In the genomic region with DNA sequence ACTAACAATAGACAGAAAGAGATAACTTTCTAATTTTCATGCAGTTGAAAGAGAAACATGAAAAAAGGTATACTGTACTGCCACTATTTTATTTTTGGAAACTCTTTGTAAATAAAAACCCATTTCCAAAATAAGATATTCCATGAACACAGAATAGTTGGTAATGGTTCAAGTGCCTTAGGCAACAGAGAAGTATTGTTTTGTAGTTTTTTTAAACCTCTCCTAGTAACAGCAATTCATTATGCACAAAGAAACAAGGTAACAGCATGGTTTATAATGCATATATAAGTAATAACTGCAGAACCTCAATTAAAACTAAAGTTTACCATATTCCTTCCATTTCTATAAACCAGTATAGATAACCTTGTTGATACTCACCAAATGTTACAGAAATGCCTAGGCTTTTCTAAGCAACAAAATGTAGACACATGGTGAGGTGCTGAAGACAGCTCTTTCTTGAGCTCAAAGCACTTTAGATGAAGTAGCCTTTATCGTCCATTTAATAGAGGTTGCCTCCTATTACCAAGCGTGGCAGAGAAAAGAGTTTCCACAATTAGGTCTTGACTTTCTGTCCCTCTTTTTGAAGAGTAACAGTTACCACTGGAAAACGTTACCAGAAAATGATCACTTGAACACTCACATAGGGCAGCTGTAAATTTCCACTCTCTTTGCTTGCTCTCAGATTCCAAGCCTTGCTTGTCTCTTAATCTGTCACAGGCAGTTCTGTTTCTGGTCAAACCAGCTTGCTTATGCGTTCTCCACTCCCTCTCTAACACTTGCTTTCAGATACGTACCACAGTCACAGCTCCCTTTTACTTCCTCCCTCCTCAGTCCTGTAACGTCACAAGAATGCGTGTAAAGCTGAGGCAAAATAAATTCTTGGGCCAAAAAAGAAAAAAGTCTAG, we compare ENCODE assay signal across 2 cellular contexts.
TF ChIP-seq lines count a peak whose summit lies in the region.

No MANE protein-coding gene starts in this region.

TF ChIP-seq in GM12891, 5 proteins besides CTCF, POLR2A, EP300 and RAD21 (continued from another document):
- TF ChIP-seq PAX5 (IDR thresholded peaks at IDR 0.05; ENCODE audit: insufficient read depth, low read length, severe bottlenecking) (no peak), TAF1 (IDR thresholded peaks at IDR 0.05; ENCODE audit: low read depth, low read length) (no peak), SPI1 (IDR thresholded peaks at IDR 0.05; ENCODE audit: low read depth, low read length) (no peak), POLR2AphosphoS5 (IDR thresholded peaks at IDR 0.05; ENCODE audit: low read depth, low read length) (no peak)

TF ChIP-seq in IMR-90, 13 proteins besides CTCF, POLR2A, EP300 and RAD21 (continued from another document):
- TF ChIP-seq RFX5 (IDR thresholded peaks at IDR 0.05; ENCODE audit: low read depth, low read length) (no peak), CHD1 (IDR thresholded peaks at IDR 0.05; ENCODE audit: low read depth, low read length) (no peak), FOS (IDR thresholded peaks at IDR 0.05; ENCODE audit: low read depth, low read length) (no peak), SMC3 (IDR thresholded peaks at IDR 0.05; ENCODE audit: low read depth, low read length) (no peak), MXI1 (IDR thresholded peaks at IDR 0.05; ENCODE audit: borderline replicate concordance, low read depth, low read length) (0 out of 2 replicates have a peak, but pooled peaks have one; percentile 61), MAZ (IDR thresholded peaks at IDR 0.05; ENCODE audit: borderline replicate concordance, low read depth, low read length) (peak; percentile 33; the same call in 1 of the 2 replicates), MAFK (IDR thresholded peaks at IDR 0.05; ENCODE audit: low read depth, low read length) (no peak)
- TF ChIP-seq, protein P1, sequence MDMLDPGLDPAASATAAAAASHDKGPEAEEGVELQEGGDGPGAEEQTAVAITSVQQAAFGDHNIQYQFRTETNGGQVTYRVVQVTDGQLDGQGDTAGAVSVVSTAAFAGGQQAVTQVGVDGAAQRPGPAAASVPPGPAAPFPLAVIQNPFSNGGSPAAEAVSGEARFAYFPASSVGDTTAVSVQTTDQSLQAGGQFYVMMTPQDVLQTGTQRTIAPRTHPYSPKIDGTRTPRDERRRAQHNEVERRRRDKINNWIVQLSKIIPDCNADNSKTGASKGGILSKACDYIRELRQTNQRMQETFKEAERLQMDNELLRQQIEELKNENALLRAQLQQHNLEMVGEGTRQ (IDR thresholded peaks at IDR 0.05; ENCODE audit: low read depth, low read length): no peak
TF ChIP-seq in IMR-90: peak in this region for 2.
